In genomic region chr10:5509691-5510090, GRCh38 we compare ENCODE assay signal across 23 cellular contexts. TPM values are rescaled to one million over a fixed set of nuclear protein-coding genes. Genes with fewer than 3 reads are reported as not detected.
DNase-seq lines count a peak whose midpoint lies in the region; TF ChIP-seq lines count a peak whose summit lies in the region.
"Had no signal": no experiment of that assay in that cellular context is flagged by ENCODE, and none has a peak within 500 bp of the region (broad histone marks: within the 10 kb centered on the region; RNA-seq: fewer than 3 reads in every experiment).

No MANE protein-coding gene starts in this region.

- no peak for TF ChIP-seq CTCF in 22Rv1 (IDR thresholded peaks at IDR 0.05)
- TF ChIP-seq CTCF in chondrocyte (IDR thresholded peaks at IDR 0.05): no peak
- TF ChIP-seq CTCF in spleen (IDR thresholded peaks at IDR 0.05 in 8 of 11, conservative IDR thresholded peaks at IDR 0.05 in 3 of 11): no peak
- no peak for TF ChIP-seq CTCF in type B pancreatic cell (conservative IDR thresholded peaks at IDR 0.05)

- no peaks in the 10 kb centered on the region for H3K36me3 ChIP-seq in neuronal stem cell (replicated peaks in 1 of 2; ENCODE audit: control insufficient read depth in 2 of 2, insufficient read depth in 2 of 2, low read length in 2 of 2)
- no peaks in the 10 kb centered on the region for H3K36me3 ChIP-seq in spleen
- H3K36me3 ChIP-seq: BLaER1, SJSA1 had no signal

- peaks cover 7% of the 10 kb centered on the region for H3K27me3 Mint-ChIP-seq in chondrocyte (ENCODE audit: low read depth)
- H3K27me3 Mint-ChIP-seq in type B pancreatic cell: no peaks in the 10 kb centered on the region
- H3K27me3 Mint-ChIP-seq: CD4-positive, alpha-beta T cell had no signal

- no peak overlapping the region for H3K4me3 Mint-ChIP-seq in chondrocyte (ENCODE audit: unreplicated experiment)
- no peak overlapping the region for H3K4me3 Mint-ChIP-seq in type B pancreatic cell
- H3K4me3 Mint-ChIP-seq: CD4-positive, alpha-beta T cell had no signal

- peak overlapping the region; percentile 40 for H3K27ac ChIP-seq in 22Rv1
- H3K27ac ChIP-seq in neuronal stem cell (replicated peaks; ENCODE audit: low read length): no peak overlapping the region
- H3K27ac ChIP-seq in spleen: no peak overlapping the region
- H3K27ac ChIP-seq: BLaER1, GM23248, SJSA1 had no signal

- peak overlapping the region; percentile 13 for H3K18ac ChIP-seq in neuronal stem cell (ENCODE audit: low read length)

- H3K9ac ChIP-seq in neuronal stem cell (ENCODE audit: low read depth, low read length, poor library complexity): no peak overlapping the region
- H3K9ac ChIP-seq: BLaER1, GM23248 had no signal

- H2BK5ac ChIP-seq in neuronal stem cell (ENCODE audit: low read length): no peak overlapping the region

- H3K9me3 ChIP-seq in neuronal stem cell (replicated peaks in 1 of 2; ENCODE audit: control insufficient read depth in 2 of 2, insufficient read depth in 1 of 2, low read depth in 1 of 2, low read length in 2 of 2) (peaks cover 0 to 2% of the 10 kb centered on the region in 2 donors), spleen (no peaks in the 10 kb centered on the region)
- H3K9me3 ChIP-seq: BLaER1, SJSA1 had no signal

- H3K79me1 ChIP-seq in neuronal stem cell (ENCODE audit: low read depth, low read length): no peaks in the 10 kb centered on the region

- H3K4me3 ChIP-seq in neuronal stem cell (ENCODE audit: low read length in 2 of 2): no peak overlapping the region
- H3K4me3 ChIP-seq in spleen: no peak overlapping the region
- H3K4me3 ChIP-seq: BLaER1, GM23248, SJSA1 had no signal

- H3K36me3 Mint-ChIP-seq in chondrocyte (ENCODE audit: low read depth) (no peaks in the 10 kb centered on the region), type B pancreatic cell (no peaks in the 10 kb centered on the region)

- TF ChIP-seq POLR2A in spleen (IDR thresholded peaks at IDR 0.05): no peak

- no peak overlapping the region for H2BK120ac ChIP-seq in neuronal stem cell (ENCODE audit: low read depth, low read length)

- H2BK15ac ChIP-seq in neuronal stem cell (ENCODE audit: low read length): no peak overlapping the region

- H2AFZ ChIP-seq in neuronal stem cell (ENCODE audit: low read length): no peak overlapping the region

- DNase-seq in chondrocyte (ENCODE audit: low spot score): peak; percentile 81
- no peak for DNase-seq in neuronal stem cell (ENCODE audit: low spot score)
- DNase-seq in spleen: peak; percentile 58
- no peak for DNase-seq in T1000 (lab: John Stamatoyannopoulos, UW)
- DNase-seq in type B pancreatic cell (ENCODE audit: extremely low spot score, unreplicated experiment): no peak
- DNase-seq in occipital lobe (lab: John Stamatoyannopoulos, UW): no peak
- DNase-seq in G401 (ENCODE audit: low spot score): no peak
- DNase-seq: CD4-positive, alpha-beta T cell; GM23248; H7; Karpas-422; NCI-H1436 treated with DMSO at 0.1 percent for 48 hours; NCI-H187 treated with DMSO at 0.1 percent for 48 hours; NCI-H2107; NCI-H524; PC-3 had no signal

- H3K27ac Mint-ChIP-seq in chondrocyte (ENCODE audit: unreplicated experiment) (no peak overlapping the region), type B pancreatic cell (no peak overlapping the region)
- H3K27ac Mint-ChIP-seq: CD4-positive, alpha-beta T cell had no signal

- H2BK12ac ChIP-seq in neuronal stem cell (ENCODE audit: low read length): no peak overlapping the region

- no peak overlapping the region for H3K4ac ChIP-seq in neuronal stem cell (ENCODE audit: low read length)

- H2AK5ac ChIP-seq in neuronal stem cell (ENCODE audit: low read depth, low read length): no peak overlapping the region

- H3K4me1 ChIP-seq in neuronal stem cell (ENCODE audit: control insufficient read depth in 2 of 2, insufficient read depth in 1 of 2, low read depth in 1 of 2, low read length in 2 of 2) (peaks cover 4 to 7% of the 10 kb centered on the region in 2 donors), spleen (no peaks in the 10 kb centered on the region)
- H3K4me1 ChIP-seq: SJSA1 had no signal

- WGBS in neuronal stem cell (ENCODE audit: extremely low coverage in 2 of 2, insufficient read length in 2 of 2, insufficient replicate concordance in 1 of 2), 2 donors: no CpG with 5 or more reads among the region's 11 CpGs
- WGBS in spleen, 5 donors: 92 to 96% (median 95%) methylated on average over 11 of the region's 11 CpGs

- H3K9me3 Mint-ChIP-seq in chondrocyte (ENCODE audit: low read depth) (no peaks in the 10 kb centered on the region), type B pancreatic cell (no peaks in the 10 kb centered on the region)
- H3K9me3 Mint-ChIP-seq: CD4-positive, alpha-beta T cell had no signal

- H4K91ac ChIP-seq in neuronal stem cell (ENCODE audit: low read depth, low read length, poor library complexity): no peak overlapping the region

- intact Hi-C loops in spleen (cut with DNase I; ENCODE audit: low total_unique reads): no loop called here

- H3K23ac ChIP-seq in neuronal stem cell (ENCODE audit: low read depth, low read length, poor library complexity): no peak overlapping the region

- H3K4me1 Mint-ChIP-seq in chondrocyte (ENCODE audit: low read depth) (no peaks in the 10 kb centered on the region), type B pancreatic cell (ENCODE audit: unreplicated experiment) (peaks cover 33% of the 10 kb centered on the region)

- H3K27me3 ChIP-seq in neuronal stem cell (ENCODE audit: control insufficient read depth in 3 of 3, insufficient read depth in 3 of 3, low read depth in 1 of 3, low read length in 3 of 3) (peaks cover 0 to 12% (median 0%) of the 10 kb centered on the region in 3 experiments), spleen (replicated peaks in 1 of 7) (peaks cover 0 to 20% (median 0%) of the 10 kb centered on the region in 7 donors)
- H3K27me3 ChIP-seq: BLaER1, SJSA1 had no signal

- no peak overlapping the region for H4K8ac ChIP-seq in neuronal stem cell (ENCODE audit: low read depth, low read length)

- H3K4me2 ChIP-seq in neuronal stem cell (ENCODE audit: insufficient read depth, low read length, poor library complexity, severe bottlenecking): no peak overlapping the region
- H3K4me2 ChIP-seq: BLaER1 had no signal

- H3K14ac ChIP-seq in neuronal stem cell (ENCODE audit: low read length): no peak overlapping the region

- in situ Hi-C loops in G401 (cut with HindIII; ENCODE audit: low sequenced_read_pairs): no loop called here

RNA-seq across cellular contexts. Expression of gene CALML5, which starts 10.3 kb away (rescaled TPM):
- not detected in 3 replicates for total RNA-seq in chondrocyte
- not detected for polyA plus RNA-seq in neuronal stem cell (2013, experiment 1 of 2)
- not detected for polyA plus RNA-seq in neuronal stem cell (2013, experiment 2 of 2)
- not detected for total RNA-seq in spleen
- under 1 TPM in 1 of 3 donors, not detected in 2; 0.13 TPM for polyA plus RNA-seq in spleen
- total RNA-seq in type B pancreatic cell (ENCODE audit: low replicate concordance): not detected in 2 replicates
- not detected for total RNA-seq in occipital lobe
- total RNA-seq in G401 (2014; rRNA removed; shearing (Covaris generic)): not detected in 2 replicates
- total RNA-seq: A172; CD4-positive, alpha-beta T cell; GM23248; H7; HepG2; M059J; PC-3; SJSA1 had no signal
- polyA plus RNA-seq: GM23248, HepG2 had no signal

RNA-seq across cellular contexts. Expression of gene CALML3, which starts 15.1 kb away (rescaled TPM):
- total RNA-seq in chondrocyte (not detected in 3 replicates), spleen (not detected), type B pancreatic cell (ENCODE audit: low replicate concordance) (not detected in 2 replicates), occipital lobe (not detected)
- not detected for polyA plus RNA-seq in neuronal stem cell (2013, experiment 1 of 2)
- not detected for polyA plus RNA-seq in neuronal stem cell (2013, experiment 2 of 2)
- under 1 TPM in 1 of 3 donors, not detected in 2; 0.10 TPM for polyA plus RNA-seq in spleen
- not detected in 2 replicates for total RNA-seq in G401 (2014; rRNA removed; shearing (Covaris generic))
- total RNA-seq: A172; CD4-positive, alpha-beta T cell; GM23248; H7; HepG2; HT1080; M059J; PC-3; SJSA1 had no signal
- polyA plus RNA-seq: GM23248, HepG2 had no signal

Comparison
In these comparisons a context has a peak if more than half of its experiments do, and no peak if none do; other contexts are left out.
1. DNase-seq: peak in chondrocyte (single experiment) and spleen (single experiment); none in neuronal stem cell (single experiment), T1000 (single experiment), type B pancreatic cell (single experiment), occipital lobe (single experiment) and G401 (single experiment).